ENCODE assay signal across 8 cellular contexts in genomic region chr18:79912409-79912991, GRCh38. TPM values are rescaled to one million over a fixed set of nuclear protein-coding genes. Genes with fewer than 3 reads are reported as not detected.
DNase-seq lines count a peak whose midpoint lies in the region; ATAC-seq and TF ChIP-seq lines count a peak whose summit lies in the region.

No MANE protein-coding gene starts in this region.

- peak overlapping the region in 1 of 3 donors; percentile 77 for H3K9ac ChIP-seq in skeletal muscle tissue (ENCODE audit: low read depth in 1 of 3, low read length in 3 of 3)

- no peak overlapping the region for H3K4me3 ChIP-seq in HEK293 (ENCODE audit: low read depth, low read length)
- no peak overlapping the region for H3K4me3 ChIP-seq in foreskin fibroblast (ENCODE audit: low read depth in 1 of 2, low read length in 2 of 2)
- peak overlapping the region in 2 of 3 donors; percentile 0 to 18 for H3K4me3 ChIP-seq in skeletal muscle tissue (ENCODE audit: low read length in 3 of 3)

- no peaks in the 10 kb centered on the region for H3K9me3 ChIP-seq in HEK293 (ENCODE audit: control insufficient read depth, insufficient read depth, low read depth, low read length)
- no peaks in the 10 kb centered on the region for H3K9me3 ChIP-seq in skeletal muscle tissue (ENCODE audit: control insufficient read depth in 3 of 3, low read length in 3 of 3)

- CTCF ChIA-PET in HEK293 (lab: Yijun Ruan, JAX), result no interaction called here

- peak; percentile 44 to 58 for DNase-seq in activated T-cell treated with anti-CD3 and anti-CD28 coated beads, Interleukin-2, amount 50 U/mL, for 48 hours
- peak; percentile 43 to 63 for DNase-seq in foreskin fibroblast
- DNase-seq in NCI-H1105 treated with DMSO at 0.1 percent for 48 hours (lab: John Stamatoyannopoulos, UW), result no peak
- no peak for DNase-seq in DMS 273 treated with DMSO at 0.1 percent for 48 hours (lab: John Stamatoyannopoulos, UW)

- H3K36me3 ChIP-seq in HEK293 (ENCODE audit: control insufficient read depth in 2 of 2, insufficient read depth in 1 of 2, low read length in 2 of 2) (peaks cover 0 to 15% of the 10 kb centered on the region in 2 experiments; a peak in 2 of 3 replicates), skeletal muscle tissue (ENCODE audit: control insufficient read depth in 3 of 3, insufficient read depth in 3 of 3, low read length in 3 of 3) (peaks cover 11 to 23% (median 19%) of the 10 kb centered on the region in 3 donors)

- POLR2A ChIA-PET in HEK293 (lab: Yijun Ruan, JAX), result no interaction called here

- TF ChIP-seq CTCF in HEK293 (tag by site-specific recombination; IDR thresholded peaks at IDR 0.05), result no peak
- TF ChIP-seq CTCF in foreskin fibroblast (IDR thresholded peaks at IDR 0.05; ENCODE audit: low read depth, low read length), result no peak

- H3K27ac ChIP-seq in HEK293 (ENCODE audit: extremely low read depth, low read depth, low read length) (no peak overlapping the region), skeletal muscle tissue (ENCODE audit: low read depth, low read length) (peak overlapping the region; percentile 65)

- H3K27me3 ChIP-seq in skeletal muscle tissue (ENCODE audit: control insufficient read depth in 3 of 3, insufficient read depth in 3 of 3, low read length in 3 of 3), result no peaks in the 10 kb centered on the region

- ATAC-seq in GM18858 (IDR thresholded peaks at IDR 0.05; ENCODE audit: unreplicated experiment) (no peak), GM18907 (IDR thresholded peaks at IDR 0.05; ENCODE audit: unreplicated experiment) (no peak)

- H3K4me1 ChIP-seq in HEK293 (ENCODE audit: control insufficient read depth, insufficient read depth, low read length) (no peaks in the 10 kb centered on the region), skeletal muscle tissue (ENCODE audit: control insufficient read depth in 3 of 3, insufficient read depth in 3 of 3, low read length in 3 of 3) (peaks cover 7 to 24% (median 8%) of the 10 kb centered on the region in 3 donors)

TF ChIP-seq in HEK293, 187 proteins besides CTCF, POLR2A, EP300 and RAD21:
- TF ChIP-seq HOXD13 (CRISPR knock-in tag; IDR thresholded peaks at IDR 0.05; ENCODE audit: borderline replicate concordance) (no peak), ZNF37A (tag by site-specific recombination; IDR thresholded peaks at IDR 0.05) (no peak), ZNF292 (tag by site-specific recombination; IDR thresholded peaks at IDR 0.05; ENCODE audit: borderline replicate concordance, low read depth) (no peak), ZNF600 (tag by site-specific recombination; IDR thresholded peaks at IDR 0.05) (0 out of 2 replicates have a peak, but pooled peaks have one; percentile 32), KLF8 (tag by site-specific recombination; IDR thresholded peaks at IDR 0.05) (no peak), ZNF140 (tag by site-specific recombination; IDR thresholded peaks at IDR 0.05) (no peak)
- TF ChIP-seq, protein P1, sequence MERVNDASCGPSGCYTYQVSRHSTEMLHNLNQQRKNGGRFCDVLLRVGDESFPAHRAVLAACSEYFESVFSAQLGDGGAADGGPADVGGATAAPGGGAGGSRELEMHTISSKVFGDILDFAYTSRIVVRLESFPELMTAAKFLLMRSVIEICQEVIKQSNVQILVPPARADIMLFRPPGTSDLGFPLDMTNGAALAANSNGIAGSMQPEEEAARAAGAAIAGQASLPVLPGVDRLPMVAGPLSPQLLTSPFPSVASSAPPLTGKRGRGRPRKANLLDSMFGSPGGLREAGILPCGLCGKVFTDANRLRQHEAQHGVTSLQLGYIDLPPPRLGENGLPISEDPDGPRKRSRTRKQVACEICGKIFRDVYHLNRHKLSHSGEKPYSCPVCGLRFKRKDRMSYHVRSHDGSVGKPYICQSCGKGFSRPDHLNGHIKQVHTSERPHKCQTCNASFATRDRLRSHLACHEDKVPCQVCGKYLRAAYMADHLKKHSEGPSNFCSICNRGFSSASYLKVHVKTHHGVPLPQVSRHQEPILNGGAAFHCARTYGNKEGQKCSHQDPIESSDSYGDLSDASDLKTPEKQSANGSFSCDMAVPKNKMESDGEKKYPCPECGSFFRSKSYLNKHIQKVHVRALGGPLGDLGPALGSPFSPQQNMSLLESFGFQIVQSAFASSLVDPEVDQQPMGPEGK (tag by site-specific recombination; IDR thresholded peaks at IDR 0.05), result no peak
- TF ChIP-seq, protein P2, sequence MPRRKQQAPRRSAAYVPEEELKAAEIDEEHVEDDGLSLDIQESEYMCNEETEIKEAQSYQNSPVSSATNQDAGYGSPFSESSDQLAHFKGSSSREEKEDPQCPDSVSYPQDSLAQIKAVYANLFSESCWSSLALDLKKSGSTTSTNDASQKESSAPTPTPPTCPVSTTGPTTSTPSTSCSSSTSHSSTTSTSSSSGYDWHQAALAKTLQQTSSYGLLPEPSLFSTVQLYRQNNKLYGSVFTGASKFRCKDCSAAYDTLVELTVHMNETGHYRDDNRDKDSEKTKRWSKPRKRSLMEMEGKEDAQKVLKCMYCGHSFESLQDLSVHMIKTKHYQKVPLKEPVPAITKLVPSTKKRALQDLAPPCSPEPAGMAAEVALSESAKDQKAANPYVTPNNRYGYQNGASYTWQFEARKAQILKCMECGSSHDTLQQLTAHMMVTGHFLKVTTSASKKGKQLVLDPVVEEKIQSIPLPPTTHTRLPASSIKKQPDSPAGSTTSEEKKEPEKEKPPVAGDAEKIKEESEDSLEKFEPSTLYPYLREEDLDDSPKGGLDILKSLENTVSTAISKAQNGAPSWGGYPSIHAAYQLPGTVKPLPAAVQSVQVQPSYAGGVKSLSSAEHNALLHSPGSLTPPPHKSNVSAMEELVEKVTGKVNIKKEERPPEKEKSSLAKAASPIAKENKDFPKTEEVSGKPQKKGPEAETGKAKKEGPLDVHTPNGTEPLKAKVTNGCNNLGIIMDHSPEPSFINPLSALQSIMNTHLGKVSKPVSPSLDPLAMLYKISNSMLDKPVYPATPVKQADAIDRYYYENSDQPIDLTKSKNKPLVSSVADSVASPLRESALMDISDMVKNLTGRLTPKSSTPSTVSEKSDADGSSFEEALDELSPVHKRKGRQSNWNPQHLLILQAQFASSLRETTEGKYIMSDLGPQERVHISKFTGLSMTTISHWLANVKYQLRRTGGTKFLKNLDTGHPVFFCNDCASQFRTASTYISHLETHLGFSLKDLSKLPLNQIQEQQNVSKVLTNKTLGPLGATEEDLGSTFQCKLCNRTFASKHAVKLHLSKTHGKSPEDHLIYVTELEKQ (tag by site-specific recombination; IDR thresholded peaks at IDR 0.05; ENCODE audit: borderline replicate concordance), result no peak

RNA-seq across cellular contexts. Expression of gene SLC66A2, which starts 39.0 kb away (rescaled TPM):
- 20.4 TPM for total RNA-seq in skeletal muscle tissue

RNA-seq across cellular contexts. Expression of gene HSBP1L1, which starts 51.9 kb away (rescaled TPM):
- 2.1 TPM for total RNA-seq in skeletal muscle tissue

Comparison
In these comparisons a context has a peak if more than half of its experiments do, and no peak if none do; other contexts are left out.
1. H3K4me3 ChIP-seq: peak in skeletal muscle tissue (2 of 3); none in HEK293 (single experiment) and foreskin fibroblast (0 of 2).
2. DNase-seq: peak in activated T-cell treated with anti-CD3 and anti-CD28 coated beads, Interleukin-2, amount 50 U/mL, for 48 hours (2 of 2) and foreskin fibroblast (2 of 2); none in NCI-H1105 treated with DMSO at 0.1 percent for 48 hours (single experiment) and DMS 273 treated with DMSO at 0.1 percent for 48 hours (single experiment).